In genomic region chr11:59051383-59051782, GRCh38 we compare ENCODE assay signal across 8 cellular contexts.
A peak's percentile ranks its signal among the peaks of the same experiment; 100 is the strongest.
ATAC-seq and TF ChIP-seq lines count a peak whose summit lies in the region.
"Not testable (repeated sequence)": the region's sequence is repeated elsewhere in the genome, so short reads cannot be mapped to it uniquely, and the experiment has no call there.

No MANE protein-coding gene starts in this region.

- not testable (repeated sequence) for H3K27ac ChIP-seq in OCI-LY3 (ENCODE audit: low read length)

- not testable (repeated sequence) for H3K36me3 ChIP-seq in OCI-LY3 (replicated peaks; ENCODE audit: low read depth, low read length)

- not testable (repeated sequence) for H4K20me1 ChIP-seq in OCI-LY3 (ENCODE audit: insufficient read depth, low read length)

- H3K4me3 ChIP-seq in OCI-LY3 (ENCODE audit: low read length): not testable (repeated sequence)

- H3K27me3 ChIP-seq in OCI-LY3 (ENCODE audit: low read depth, low read length): not testable (repeated sequence)

- peak overlapping the region; percentile 37 for H3K4me2 ChIP-seq in OCI-LY3 (ENCODE audit: low read length)

- H3K9me3 ChIP-seq in OCI-LY3 (ENCODE audit: insufficient read depth, low read length): not testable (repeated sequence)

- ATAC-seq in GM18505 (IDR thresholded peaks at IDR 0.05; ENCODE audit: unreplicated experiment) (peak; percentile 92), GM18907 (IDR thresholded peaks at IDR 0.05; ENCODE audit: unreplicated experiment) (peak; percentile 61), GM21367 (IDR thresholded peaks at IDR 0.05; ENCODE audit: unreplicated experiment) (peak; percentile 89), GM21825 (IDR thresholded peaks at IDR 0.05; ENCODE audit: unreplicated experiment) (peak; percentile 58), HG02885 (IDR thresholded peaks at IDR 0.05; ENCODE audit: poor library complexity, unreplicated experiment) (peak; percentile 84), HG03175 (IDR thresholded peaks at IDR 0.05; ENCODE audit: unreplicated experiment) (peak; percentile 55)
- ATAC-seq in stimulated activated memory B cell treated with anti-CD40 and anti-IgM and Interleukin-4, amounts not matched to agents 10 μg/mL and 1 μg/mL and 100 μg/mL, for 72 hours: peak; percentile 97

- not testable (repeated sequence) for H3K9me3 Mint-ChIP-seq in stimulated activated memory B cell treated with anti-CD40 and anti-IgM and Interleukin-4, amounts not matched to agents 10 μg/mL and 1 μg/mL and 100 μg/mL, for 72 hours

- not testable (repeated sequence) for H3K27me3 Mint-ChIP-seq in stimulated activated memory B cell treated with anti-CD40 and anti-IgM and Interleukin-4, amounts not matched to agents 10 μg/mL and 1 μg/mL and 100 μg/mL, for 72 hours

- H2AFZ ChIP-seq in OCI-LY3 (ENCODE audit: low read depth, low read length): not testable (repeated sequence)

- H3K36me3 Mint-ChIP-seq in stimulated activated memory B cell treated with anti-CD40 and anti-IgM and Interleukin-4, amounts not matched to agents 10 μg/mL and 1 μg/mL and 100 μg/mL, for 72 hours: peaks cover 25% of the 10 kb centered on the region

- not testable (repeated sequence) for H3K4me3 Mint-ChIP-seq in stimulated activated memory B cell treated with anti-CD40 and anti-IgM and Interleukin-4, amounts not matched to agents 10 μg/mL and 1 μg/mL and 100 μg/mL, for 72 hours

- peaks cover 16% of the 10 kb centered on the region for H3K4me1 ChIP-seq in OCI-LY3 (ENCODE audit: low read length)

- not testable (repeated sequence) for TF ChIP-seq POLR2A in GM18505 (IDR thresholded peaks at IDR 0.05; ENCODE audit: borderline replicate concordance, extremely low read depth, insufficient read depth, insufficient read length)

- H3K79me2 ChIP-seq in OCI-LY3 (ENCODE audit: low read length): not testable (repeated sequence)

- H3K27ac Mint-ChIP-seq in stimulated activated memory B cell treated with anti-CD40 and anti-IgM and Interleukin-4, amounts not matched to agents 10 μg/mL and 1 μg/mL and 100 μg/mL, for 72 hours: peak overlapping the region; percentile 40

- H3K9ac ChIP-seq in OCI-LY3 (ENCODE audit: low read length): not testable (repeated sequence)

- H3K4me1 Mint-ChIP-seq in stimulated activated memory B cell treated with anti-CD40 and anti-IgM and Interleukin-4, amounts not matched to agents 10 μg/mL and 1 μg/mL and 100 μg/mL, for 72 hours: peaks cover 42% of the 10 kb centered on the region

- not testable (repeated sequence) for TF ChIP-seq CTCF in OCI-LY3 (IDR thresholded peaks at IDR 0.05; ENCODE audit: low read depth, low read length)
